1 cellular context compared by ENCODE assay signal in the genomic region with DNA sequence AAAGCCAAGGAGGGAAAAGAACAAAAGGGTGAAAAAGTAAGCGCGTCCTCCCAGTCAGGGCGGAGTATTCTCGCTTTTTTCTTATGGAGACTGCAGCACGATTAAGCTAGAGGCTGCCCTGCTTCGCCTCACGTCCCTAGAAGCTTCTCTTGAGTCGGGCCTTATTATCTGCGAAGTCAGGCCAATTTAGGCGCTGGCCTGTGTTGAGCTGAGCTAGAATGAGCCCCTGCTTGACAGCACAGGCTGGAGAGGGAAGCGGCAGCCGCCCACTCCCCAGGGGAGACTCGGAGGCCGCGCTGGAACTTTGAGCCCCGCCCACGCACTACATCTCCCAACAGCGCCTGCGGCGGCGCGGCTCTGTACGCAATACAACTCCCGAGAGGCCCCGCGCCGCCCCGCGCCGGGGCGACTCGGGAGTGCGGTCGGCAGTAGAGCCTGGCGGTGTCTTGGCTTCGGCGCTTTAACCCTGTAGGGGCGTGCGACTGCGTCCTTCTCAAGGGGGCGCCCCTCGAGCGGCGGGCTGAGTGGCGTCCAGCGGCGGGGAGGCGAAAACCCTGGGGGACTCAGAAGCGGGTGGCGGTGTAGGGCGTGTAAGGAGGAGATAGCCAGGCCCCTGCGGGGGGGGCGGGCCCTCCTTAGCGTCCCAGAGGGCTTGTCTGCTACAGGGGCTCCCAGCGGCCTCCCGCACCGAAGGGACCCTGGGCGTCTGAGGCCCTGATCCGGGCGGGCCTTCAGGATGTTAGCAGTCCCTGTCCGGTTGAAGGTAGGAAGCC.
TF ChIP-seq lines count a peak whose summit lies in the region.

No MANE protein-coding gene starts in this region.

TF ChIP-seq in HepG2, 621 proteins besides CTCF, POLR2A, EP300 and RAD21 (continued from another document and continues in another):
- TF ChIP-seq ASH2L (IDR thresholded peaks at IDR 0.05; ENCODE audit: insufficient read length, low read depth, low read length) (peak; percentile 75), ZNF12 (CRISPR knock-in tag; IDR thresholded peaks at IDR 0.05) (peak; percentile 57; the same call in 1 of the 2 replicates), BCL6 (CRISPR knock-in tag; IDR thresholded peaks at IDR 0.05) (peak; percentile 21; the same call in 1 of the 2 replicates), MAFG (CRISPR knock-in tag; IDR thresholded peaks at IDR 0.05) (no peak), SPEN (CRISPR knock-in tag; IDR thresholded peaks at IDR 0.05; ENCODE audit: low read depth) (peak; percentile 63), HCFC1 (IDR thresholded peaks at IDR 0.05; ENCODE audit: low read depth, low read length) (peak; percentile 89), MTA1 (CRISPR knock-in tag; IDR thresholded peaks at IDR 0.05; ENCODE audit: borderline replicate concordance) (peak; percentile 62; the same call in 1 of the 2 replicates), ZNF549 (CRISPR knock-in tag; IDR thresholded peaks at IDR 0.05) (no peak), ZSCAN31 (CRISPR knock-in tag; IDR thresholded peaks at IDR 0.05; ENCODE audit: low read depth) (peak; percentile 73), ZNF510 (CRISPR knock-in tag; IDR thresholded peaks at IDR 0.05; ENCODE audit: low read depth) (peak; percentile 85; the same call in 1 of the 2 replicates), TBP (CRISPR knock-in tag; IDR thresholded peaks at IDR 0.05) (peak; percentile 73; the same call in 1 of the 2 replicates), ZNF703 (CRISPR knock-in tag; IDR thresholded peaks at IDR 0.05; ENCODE audit: borderline replicate concordance) (0 out of 2 replicates have a peak, but pooled peaks have one; percentile 56), POGZ (CRISPR knock-in tag; IDR thresholded peaks at IDR 0.05) (no peak; the same call in 1 of the 2 replicates), IRX3 (CRISPR knock-in tag; IDR thresholded peaks at IDR 0.05; ENCODE audit: borderline replicate concordance, low read depth) (no peak), DMAP1 (CRISPR knock-in tag; IDR thresholded peaks at IDR 0.05) (peak; percentile 67; the same call in 1 of the 2 replicates), RARA (CRISPR knock-in tag; IDR thresholded peaks at IDR 0.05) (no peak), HNRNPLL (IDR thresholded peaks at IDR 0.05; ENCODE audit: low read depth, low read length, poor library complexity, severe bottlenecking) (peak; percentile 72), ZNF335 (CRISPR knock-in tag; IDR thresholded peaks at IDR 0.05) (0 out of 2 replicates have a peak, but pooled peaks have one; percentile 28), SP4 (CRISPR knock-in tag; IDR thresholded peaks at IDR 0.05) (peak; percentile 39; the same call in 1 of the 2 replicates), ZFX (CRISPR knock-in tag; IDR thresholded peaks at IDR 0.05; ENCODE audit: low read depth) (peak; percentile 92), ZFP41 (CRISPR knock-in tag; IDR thresholded peaks at IDR 0.05; ENCODE audit: borderline replicate concordance) (peak; percentile 50; the same call in 1 of the 2 replicates), ZNF234 (CRISPR knock-in tag; conservative IDR thresholded peaks at IDR 0.05) (0 out of 2 replicates have a peak, but pooled peaks have one; percentile 66), GZF1 (CRISPR knock-in tag; IDR thresholded peaks at IDR 0.05) (no peak), TMF1 (CRISPR knock-in tag; IDR thresholded peaks at IDR 0.05; ENCODE audit: low read depth) (peak; percentile 78), MEF2D (CRISPR knock-in tag; IDR thresholded peaks at IDR 0.05) (peak; percentile 18), ZNF205 (CRISPR knock-in tag; IDR thresholded peaks at IDR 0.05) (peak; percentile 40; the same call in 1 of the 2 replicates), ZNF678 (CRISPR knock-in tag; IDR thresholded peaks at IDR 0.05) (0 out of 2 replicates have a peak, but pooled peaks have one; percentile 49), POLR2AphosphoS5 (IDR thresholded peaks at IDR 0.05; ENCODE audit: low read depth, low read length) (peak; percentile 91), GATAD1 (CRISPR knock-in tag; IDR thresholded peaks at IDR 0.05) (peak; percentile 85), ARNT2 (CRISPR knock-in tag; IDR thresholded peaks at IDR 0.05; ENCODE audit: low read depth) (peak; percentile 77; the same call in 1 of the 2 replicates)
- TF ChIP-seq, protein P1, sequence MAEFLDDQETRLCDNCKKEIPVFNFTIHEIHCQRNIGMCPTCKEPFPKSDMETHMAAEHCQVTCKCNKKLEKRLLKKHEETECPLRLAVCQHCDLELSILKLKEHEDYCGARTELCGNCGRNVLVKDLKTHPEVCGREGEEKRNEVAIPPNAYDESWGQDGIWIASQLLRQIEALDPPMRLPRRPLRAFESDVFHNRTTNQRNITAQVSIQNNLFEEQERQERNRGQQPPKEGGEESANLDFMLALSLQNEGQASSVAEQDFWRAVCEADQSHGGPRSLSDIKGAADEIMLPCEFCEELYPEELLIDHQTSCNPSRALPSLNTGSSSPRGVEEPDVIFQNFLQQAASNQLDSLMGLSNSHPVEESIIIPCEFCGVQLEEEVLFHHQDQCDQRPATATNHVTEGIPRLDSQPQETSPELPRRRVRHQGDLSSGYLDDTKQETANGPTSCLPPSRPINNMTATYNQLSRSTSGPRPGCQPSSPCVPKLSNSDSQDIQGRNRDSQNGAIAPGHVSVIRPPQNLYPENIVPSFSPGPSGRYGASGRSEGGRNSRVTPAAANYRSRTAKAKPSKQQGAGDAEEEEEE (CRISPR knock-in tag; IDR thresholded peaks at IDR 0.05; ENCODE audit: borderline replicate concordance), result no peak
- TF ChIP-seq, protein P2, sequence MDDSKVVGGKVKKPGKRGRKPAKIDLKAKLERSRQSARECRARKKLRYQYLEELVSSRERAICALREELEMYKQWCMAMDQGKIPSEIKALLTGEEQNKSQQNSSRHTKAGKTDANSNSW (CRISPR knock-in tag; IDR thresholded peaks at IDR 0.05; ENCODE audit: borderline replicate concordance), result no peak
- TF ChIP-seq, protein P3, sequence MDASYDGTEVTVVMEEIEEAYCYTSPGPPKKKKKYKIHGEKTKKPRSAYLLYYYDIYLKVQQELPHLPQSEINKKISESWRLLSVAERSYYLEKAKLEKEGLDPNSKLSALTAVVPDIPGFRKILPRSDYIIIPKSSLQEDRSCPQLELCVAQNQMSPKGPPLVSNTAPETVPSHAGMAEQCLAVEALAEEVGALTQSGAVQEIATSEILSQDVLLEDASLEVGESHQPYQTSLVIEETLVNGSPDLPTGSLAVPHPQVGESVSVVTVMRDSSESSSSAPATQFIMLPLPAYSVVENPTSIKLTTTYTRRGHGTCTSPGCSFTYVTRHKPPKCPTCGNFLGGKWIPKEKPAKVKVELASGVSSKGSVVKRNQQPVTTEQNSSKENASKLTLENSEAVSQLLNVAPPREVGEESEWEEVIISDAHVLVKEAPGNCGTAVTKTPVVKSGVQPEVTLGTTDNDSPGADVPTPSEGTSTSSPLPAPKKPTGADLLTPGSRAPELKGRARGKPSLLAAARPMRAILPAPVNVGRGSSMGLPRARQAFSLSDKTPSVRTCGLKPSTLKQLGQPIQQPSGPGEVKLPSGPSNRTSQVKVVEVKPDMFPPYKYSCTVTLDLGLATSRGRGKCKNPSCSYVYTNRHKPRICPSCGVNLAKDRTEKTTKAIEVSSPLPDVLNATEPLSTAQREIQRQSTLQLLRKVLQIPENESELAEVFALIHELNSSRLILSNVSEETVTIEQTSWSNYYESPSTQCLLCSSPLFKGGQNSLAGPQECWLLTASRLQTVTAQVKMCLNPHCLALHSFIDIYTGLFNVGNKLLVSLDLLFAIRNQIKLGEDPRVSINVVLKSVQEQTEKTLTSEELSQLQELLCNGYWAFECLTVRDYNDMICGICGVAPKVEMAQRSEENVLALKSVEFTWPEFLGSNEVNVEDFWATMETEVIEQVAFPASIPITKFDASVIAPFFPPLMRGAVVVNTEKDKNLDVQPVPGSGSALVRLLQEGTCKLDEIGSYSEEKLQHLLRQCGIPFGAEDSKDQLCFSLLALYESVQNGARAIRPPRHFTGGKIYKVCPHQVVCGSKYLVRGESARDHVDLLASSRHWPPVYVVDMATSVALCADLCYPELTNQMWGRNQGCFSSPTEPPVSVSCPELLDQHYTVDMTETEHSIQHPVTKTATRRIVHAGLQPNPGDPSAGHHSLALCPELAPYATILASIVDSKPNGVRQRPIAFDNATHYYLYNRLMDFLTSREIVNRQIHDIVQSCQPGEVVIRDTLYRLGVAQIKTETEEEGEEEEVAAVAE (CRISPR knock-in tag; IDR thresholded peaks at IDR 0.05; ENCODE audit: borderline replicate concordance), result 0 out of 2 replicates have a peak, but pooled peaks have one; percentile 10
- TF ChIP-seq, protein P4, sequence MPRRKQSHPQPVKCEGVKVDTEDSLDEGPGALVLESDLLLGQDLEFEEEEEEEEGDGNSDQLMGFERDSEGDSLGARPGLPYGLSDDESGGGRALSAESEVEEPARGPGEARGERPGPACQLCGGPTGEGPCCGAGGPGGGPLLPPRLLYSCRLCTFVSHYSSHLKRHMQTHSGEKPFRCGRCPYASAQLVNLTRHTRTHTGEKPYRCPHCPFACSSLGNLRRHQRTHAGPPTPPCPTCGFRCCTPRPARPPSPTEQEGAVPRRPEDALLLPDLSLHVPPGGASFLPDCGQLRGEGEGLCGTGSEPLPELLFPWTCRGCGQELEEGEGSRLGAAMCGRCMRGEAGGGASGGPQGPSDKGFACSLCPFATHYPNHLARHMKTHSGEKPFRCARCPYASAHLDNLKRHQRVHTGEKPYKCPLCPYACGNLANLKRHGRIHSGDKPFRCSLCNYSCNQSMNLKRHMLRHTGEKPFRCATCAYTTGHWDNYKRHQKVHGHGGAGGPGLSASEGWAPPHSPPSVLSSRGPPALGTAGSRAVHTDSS (CRISPR knock-in tag; conservative IDR thresholded peaks at IDR 0.05), result no peak
- TF ChIP-seq, protein P5, sequence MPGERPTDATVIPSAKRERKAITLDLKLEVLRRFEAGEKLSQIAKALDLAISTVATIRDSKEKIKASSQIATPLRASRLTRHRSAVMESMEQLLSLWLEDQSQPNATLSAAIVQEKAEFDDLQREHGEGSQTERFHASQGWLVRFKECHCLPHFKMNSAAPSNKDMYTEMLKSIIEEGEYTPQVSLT (CRISPR knock-in tag; IDR thresholded peaks at IDR 0.05; ENCODE audit: borderline replicate concordance, low read depth), result 0 out of 2 replicates have a peak, but pooled peaks have one; percentile 50
- TF ChIP-seq, protein P6, sequence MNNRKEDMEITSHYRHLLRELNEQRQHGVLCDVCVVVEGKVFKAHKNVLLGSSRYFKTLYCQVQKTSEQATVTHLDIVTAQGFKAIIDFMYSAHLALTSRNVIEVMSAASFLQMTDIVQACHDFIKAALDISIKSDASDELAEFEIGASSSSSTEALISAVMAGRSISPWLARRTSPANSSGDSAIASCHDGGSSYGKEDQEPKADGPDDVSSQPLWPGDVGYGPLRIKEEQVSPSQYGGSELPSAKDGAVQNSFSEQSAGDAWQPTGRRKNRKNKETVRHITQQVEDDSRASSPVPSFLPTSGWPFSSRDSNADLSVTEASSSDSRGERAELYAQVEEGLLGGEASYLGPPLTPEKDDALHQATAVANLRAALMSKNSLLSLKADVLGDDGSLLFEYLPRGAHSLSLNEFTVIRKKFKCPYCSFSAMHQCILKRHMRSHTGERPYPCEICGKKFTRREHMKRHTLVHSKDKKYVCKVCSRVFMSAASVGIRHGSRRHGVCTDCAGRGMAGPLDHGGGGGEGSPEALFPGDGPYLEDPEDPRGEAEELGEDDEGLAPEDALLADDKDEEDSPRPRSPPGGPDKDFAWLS (CRISPR knock-in tag; IDR thresholded peaks at IDR 0.05; ENCODE audit: borderline replicate concordance), result peak; percentile 86; the same call in 1 of the 2 replicates
- TF ChIP-seq, protein P7, sequence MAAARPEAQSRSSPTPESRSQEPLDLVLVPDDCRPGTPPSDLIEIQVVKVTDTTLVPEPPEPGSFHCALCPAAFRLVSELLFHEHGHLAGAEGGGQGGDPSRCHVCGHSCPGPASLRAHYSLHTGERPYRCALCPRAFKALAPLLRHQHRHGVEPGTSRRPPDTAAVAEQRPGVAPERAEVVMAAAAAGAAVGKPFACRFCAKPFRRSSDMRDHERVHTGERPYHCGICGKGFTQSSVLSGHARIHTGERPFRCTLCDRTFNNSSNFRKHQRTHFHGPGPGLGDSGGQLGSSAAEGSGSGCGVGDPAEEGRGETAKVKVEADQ (CRISPR knock-in tag; IDR thresholded peaks at IDR 0.05; ENCODE audit: borderline replicate concordance), result peak; percentile 51; the same call in 1 of the 2 replicates
- TF ChIP-seq, protein P8, sequence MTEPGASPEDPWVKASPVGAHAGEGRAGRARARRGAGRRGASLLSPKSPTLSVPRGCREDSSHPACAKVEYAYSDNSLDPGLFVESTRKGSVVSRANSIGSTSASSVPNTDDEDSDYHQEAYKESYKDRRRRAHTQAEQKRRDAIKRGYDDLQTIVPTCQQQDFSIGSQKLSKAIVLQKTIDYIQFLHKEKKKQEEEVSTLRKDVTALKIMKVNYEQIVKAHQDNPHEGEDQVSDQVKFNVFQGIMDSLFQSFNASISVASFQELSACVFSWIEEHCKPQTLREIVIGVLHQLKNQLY (CRISPR knock-in tag; IDR thresholded peaks at IDR 0.05), result no peak
- TF ChIP-seq, protein P9, sequence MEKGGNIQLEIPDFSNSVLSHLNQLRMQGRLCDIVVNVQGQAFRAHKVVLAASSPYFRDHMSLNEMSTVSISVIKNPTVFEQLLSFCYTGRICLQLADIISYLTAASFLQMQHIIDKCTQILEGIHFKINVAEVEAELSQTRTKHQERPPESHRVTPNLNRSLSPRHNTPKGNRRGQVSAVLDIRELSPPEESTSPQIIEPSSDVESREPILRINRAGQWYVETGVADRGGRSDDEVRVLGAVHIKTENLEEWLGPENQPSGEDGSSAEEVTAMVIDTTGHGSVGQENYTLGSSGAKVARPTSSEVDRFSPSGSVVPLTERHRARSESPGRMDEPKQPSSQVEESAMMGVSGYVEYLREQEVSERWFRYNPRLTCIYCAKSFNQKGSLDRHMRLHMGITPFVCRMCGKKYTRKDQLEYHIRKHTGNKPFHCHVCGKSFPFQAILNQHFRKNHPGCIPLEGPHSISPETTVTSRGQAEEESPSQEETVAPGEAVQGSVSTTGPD (CRISPR knock-in tag; IDR thresholded peaks at IDR 0.05), result 0 out of 2 replicates have a peak, but pooled peaks have one; percentile 43
